Comparison of ENCODE assay signal across 1 cellular context in genomic region chr9:80699551-80699998, GRCh38.
TF ChIP-seq lines count a peak whose summit lies in the region.

No MANE protein-coding gene starts in this region.

TF ChIP-seq in WTC11, 78 proteins besides CTCF, POLR2A, EP300 and RAD21 (continued from another document):
- TF ChIP-seq AFF4 (CRISPR knock-in tag; IDR thresholded peaks at IDR 0.05; ENCODE audit: borderline replicate concordance) (no peak), KAT7 (CRISPR knock-in tag; IDR thresholded peaks at IDR 0.05; ENCODE audit: borderline replicate concordance) (no peak), NR3C1 (CRISPR knock-in tag; conservative IDR thresholded peaks at IDR 0.05; ENCODE audit: low read depth) (no peak), NR1H2 (CRISPR knock-in tag; IDR thresholded peaks at IDR 0.05) (no peak), TCF7 (CRISPR knock-in tag; IDR thresholded peaks at IDR 0.05; ENCODE audit: low read depth) (no peak)
- TF ChIP-seq, protein P1, sequence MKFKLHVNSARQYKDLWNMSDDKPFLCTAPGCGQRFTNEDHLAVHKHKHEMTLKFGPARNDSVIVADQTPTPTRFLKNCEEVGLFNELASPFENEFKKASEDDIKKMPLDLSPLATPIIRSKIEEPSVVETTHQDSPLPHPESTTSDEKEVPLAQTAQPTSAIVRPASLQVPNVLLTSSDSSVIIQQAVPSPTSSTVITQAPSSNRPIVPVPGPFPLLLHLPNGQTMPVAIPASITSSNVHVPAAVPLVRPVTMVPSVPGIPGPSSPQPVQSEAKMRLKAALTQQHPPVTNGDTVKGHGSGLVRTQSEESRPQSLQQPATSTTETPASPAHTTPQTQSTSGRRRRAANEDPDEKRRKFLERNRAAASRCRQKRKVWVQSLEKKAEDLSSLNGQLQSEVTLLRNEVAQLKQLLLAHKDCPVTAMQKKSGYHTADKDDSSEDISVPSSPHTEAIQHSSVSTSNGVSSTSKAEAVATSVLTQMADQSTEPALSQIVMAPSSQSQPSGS (CRISPR knock-in tag; IDR thresholded peaks at IDR 0.05; ENCODE audit: borderline replicate concordance, low read depth): no peak
- TF ChIP-seq, protein P2, sequence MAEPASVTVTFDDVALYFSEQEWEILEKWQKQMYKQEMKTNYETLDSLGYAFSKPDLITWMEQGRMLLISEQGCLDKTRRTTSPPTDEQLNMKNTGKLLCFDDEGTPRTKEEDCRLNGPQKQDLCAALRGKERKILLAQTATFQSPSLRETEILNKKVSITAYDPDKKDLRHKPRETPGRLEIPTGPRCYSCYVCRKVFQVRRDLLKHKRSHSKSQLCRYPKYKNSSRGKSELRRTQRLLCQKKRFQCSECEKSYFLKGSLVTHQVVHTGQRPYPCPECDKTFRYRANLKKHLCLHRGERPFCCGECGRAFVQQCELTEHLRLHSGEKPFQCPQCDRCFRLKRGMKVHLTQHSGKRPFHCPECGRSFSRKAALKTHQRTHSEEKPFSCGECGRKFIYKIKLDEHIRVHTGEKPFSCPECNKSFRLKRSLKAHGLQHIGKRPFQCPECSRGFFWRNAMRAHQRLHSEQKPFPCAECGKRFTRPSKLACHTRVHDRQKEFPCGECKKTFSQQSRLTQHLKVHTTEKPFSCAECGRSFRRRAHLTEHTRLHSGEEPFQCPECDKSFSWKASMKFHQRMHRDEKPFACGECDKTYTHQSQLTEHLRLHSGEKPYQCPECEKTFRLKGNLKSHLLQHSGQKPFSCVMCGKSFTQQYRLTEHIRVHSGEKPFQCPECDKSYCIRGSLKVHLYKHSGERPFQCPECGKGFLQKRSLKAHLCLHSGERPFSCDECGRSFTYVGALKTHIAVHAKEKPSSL (CRISPR knock-in tag; conservative IDR thresholded peaks at IDR 0.05): no peak
